ENCODE assay signal across 30 cellular contexts in the genomic region with DNA sequence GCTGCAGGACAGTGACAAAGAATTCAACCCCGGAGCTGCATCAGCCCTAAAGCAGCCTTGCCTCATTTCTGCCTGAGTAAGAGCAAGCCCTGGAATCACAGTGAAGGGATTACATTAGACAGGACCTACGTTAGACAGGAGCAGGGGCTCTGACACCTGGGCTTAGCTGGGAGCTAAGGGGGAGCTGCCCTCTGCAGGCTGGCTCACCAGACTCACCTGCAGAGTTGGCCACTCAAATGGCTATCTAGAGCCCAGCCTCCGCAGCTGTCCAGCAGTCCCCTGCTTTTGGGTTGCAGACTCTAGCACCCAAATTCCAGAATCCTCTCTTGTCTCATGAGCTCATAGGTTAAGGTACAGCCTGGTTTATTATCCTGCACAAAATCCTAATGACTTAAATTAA.
"Had no signal": no experiment of that assay in that cellular context is flagged by ENCODE, and none has a peak within 500 bp of the region (broad histone marks: within the 10 kb centered on the region; RNA-seq: fewer than 3 reads in every experiment).

No MANE protein-coding gene starts in this region.

- H3K4me2 ChIP-seq: neural progenitor cell, smooth muscle cell had no signal

- H3K4me3 Mint-ChIP-seq: mesothelial cell of epicardium; naive B cell; natural killer cell; neural progenitor cell; stimulated activated memory B cell treated with anti-CD40 and anti-IgM and Interleukin-4, amounts not matched to agents 10 μg/mL and 1 μg/mL and 100 μg/mL, for 72 hours had no signal

- H3K27ac ChIP-seq: left lung, lower lobe of right lung, neural progenitor cell, neutrophil, right atrium auricular region, right lobe of liver, stomach, testis, thyroid gland, transverse colon, upper lobe of left lung, vagina had no signal

- H3K36me3 ChIP-seq: left lung, lower lobe of right lung, neural progenitor cell, neutrophil, right atrium auricular region, right lobe of liver, stomach, thyroid gland, transverse colon, upper lobe of left lung, vagina had no signal

- DNase-seq: hippocampal formation; kidney glomerular epithelial cell; left cardiac atrium; left lung; lower lobe of right lung; mammary epithelial cell; mesendoderm; naive B cell; natural killer cell; nephron progenitor cell; occipital lobe; right lobe of liver; stimulated activated CD4-positive, alpha-beta T cell treated with anti-CD3 and anti-CD28 coated beads, Interleukin-1b, Interleukin-23, amount 100 ng/mL, for 48 hours; stimulated activated CD4-positive, alpha-beta T cell treated with anti-CD3 and anti-CD28 coated beads, Interleukin-2, amount 100 ng/mL, for 48 hours; stimulated activated CD4-positive, alpha-beta T cell treated with anti-CD3 and anti-CD28 coated beads, Interleukin-4, amount 100 ng/mL, for 4 hours; stimulated activated CD8-positive, alpha-beta memory T cell treated with anti-CD3 and anti-CD28 coated beads, Interleukin-4, amount 100 ng/mL, for 48 hours; stimulated activated naive CD8-positive, alpha-beta T cell treated with anti-CD3 and anti-CD28 coated beads, Interleukin-15, Interleukin-2, amounts not matched to agents 100 U/mL and 50 U/mL, for 24 hours; stomach; testis; thyroid gland; transverse colon; upper lobe of left lung had no signal

- H3K4me1 ChIP-seq: left lung, lower lobe of right lung, neural progenitor cell, right atrium auricular region, right lobe of liver, stomach, testis, thyroid gland, transverse colon, upper lobe of left lung, vagina had no signal

- H3K27ac Mint-ChIP-seq: mesothelial cell of epicardium; natural killer cell; neural progenitor cell; progenitor cell of endocrine pancreas; stimulated activated memory B cell treated with anti-CD40 and anti-IgM and Interleukin-4, amounts not matched to agents 10 μg/mL and 1 μg/mL and 100 μg/mL, for 72 hours had no signal

- H3K4me1 Mint-ChIP-seq: mesothelial cell of epicardium; neural progenitor cell; stimulated activated memory B cell treated with anti-CD40 and anti-IgM and Interleukin-4, amounts not matched to agents 10 μg/mL and 1 μg/mL and 100 μg/mL, for 72 hours had no signal

- H3K9me3 ChIP-seq: left lung, lower lobe of right lung, neutrophil, right atrium auricular region, right lobe of liver, stomach, testis, thyroid gland, transverse colon, upper lobe of left lung, vagina had no signal

- H3K9ac ChIP-seq: neural progenitor cell had no signal

- H3K4me3 ChIP-seq: left lung, lower lobe of right lung, neural progenitor cell, right atrium auricular region, right lobe of liver, smooth muscle cell, stomach, testis, thyroid gland, transverse colon, upper lobe of left lung, vagina had no signal

- H3K36me3 Mint-ChIP-seq: mesothelial cell of epicardium; naive B cell; natural killer cell; neural progenitor cell; stimulated activated memory B cell treated with anti-CD40 and anti-IgM and Interleukin-4, amounts not matched to agents 10 μg/mL and 1 μg/mL and 100 μg/mL, for 72 hours had no signal

- H3K9me3 Mint-ChIP-seq: mesothelial cell of epicardium, natural killer cell, nephron progenitor cell, neural progenitor cell had no signal

- H3K27me3 ChIP-seq: left lung, neural progenitor cell, neutrophil, right atrium auricular region, right lobe of liver, testis, thyroid gland, transverse colon, upper lobe of left lung, vagina had no signal

- H2AFZ ChIP-seq: neural progenitor cell had no signal

- H3K27me3 Mint-ChIP-seq: stimulated activated memory B cell treated with anti-CD40 and anti-IgM and Interleukin-4, amounts not matched to agents 10 μg/mL and 1 μg/mL and 100 μg/mL, for 72 hours had no signal
